ENCODE assay signal across 34 cellular contexts in genomic region chr16:25771216-25771615, GRCh38.
"Had no signal": no experiment of that assay in that cellular context is flagged by ENCODE, and none has a peak within 500 bp of the region (broad histone marks: within the 10 kb centered on the region; RNA-seq: fewer than 3 reads in every experiment).

No MANE protein-coding gene starts in this region.

- H3K27ac ChIP-seq: adrenal gland, body of pancreas, brain microvascular endothelial cell, breast epithelium, VCaP had no signal

- ATAC-seq: activated CD8-positive, alpha-beta T cell treated with anti-CD3 and anti-CD28 coated beads for 36 hours; activated naive CD4-positive, alpha-beta T cell treated with anti-CD3 and anti-CD28 coated beads, Interleukin-2, amount 50 U/mL, for 72 hours; activated T-cell treated with anti-CD3 and anti-CD28 coated beads, Interleukin-2, amount 50 U/mL, for 4 hours; activated T-cell treated with anti-CD3 and anti-CD28 coated beads, Interleukin-2, amount 50 U/mL, for 72 hours; activated T-helper 17 cell treated with anti-CD3 and anti-CD28 coated beads, Interleukin-2, amount 50 U/mL, for 72 hours; body of pancreas had no signal

- H3K9me3 ChIP-seq: adrenal gland, body of pancreas, breast epithelium had no signal

- H3K36me3 ChIP-seq: adrenal gland, brain microvascular endothelial cell, breast epithelium had no signal

- H3K4me1 ChIP-seq: adrenal gland, body of pancreas, breast epithelium had no signal

- FAIRE-seq: astrocyte, TTC549 had no signal

- H3K4me3 ChIP-seq: adrenal gland, body of pancreas, breast epithelium had no signal

- DNase-seq: activated B cell treated with CpG ODN at 0.5 μM for 24 hours; activated CD4-positive, alpha-beta memory T cell treated with anti-CD3 and anti-CD28 coated beads for 36 hours; activated CD4-positive, alpha-beta T cell treated with anti-CD3 and anti-CD28 coated beads for 4 hours; activated CD4-positive, alpha-beta T cell treated with anti-CD3 and anti-CD28 coated beads, Interleukin-2, amount 10 ng/mL, durations not matched to agents 24 days and 14 days; activated CD4-positive, alpha-beta T cell treated with anti-CD3 and anti-CD28 coated beads, Interleukin-2, amount 50 U/mL, for 1 hour; activated CD4-positive, alpha-beta T cell treated with anti-CD3 and anti-CD28 coated beads, Interleukin-2, amount 50 U/mL, for 4 hours; activated CD4-positive, CD25-positive, alpha-beta regulatory T cell treated with anti-CD3 and anti-CD28 coated beads, Interleukin-2, amount 50 U/mL, for 72 hours; activated CD8-positive, alpha-beta memory T cell treated with anti-CD3 and anti-CD28 coated beads, Interleukin-2, amount 50 U/mL, for 4 hours; activated CD8-positive, alpha-beta T cell treated with anti-CD3 and anti-CD28 coated beads for 36 hours; activated effector memory CD4-positive, alpha-beta T cell treated with anti-CD3 and anti-CD28 coated beads, Interleukin-2, amount 50 U/mL, for 16 hours; activated gamma-delta T cell treated with Interleukin-2 at 50 U/mL for 16 hours; activated naive CD4-positive, alpha-beta T cell; activated naive CD4-positive, alpha-beta T cell treated with anti-CD3 and anti-CD28 coated beads for 36 hours; activated naive CD4-positive, alpha-beta T cell treated with anti-CD3 and anti-CD28 coated beads, Interleukin-2, amount 50 U/mL, for 16 hours; activated naive CD8-positive, alpha-beta T cell treated with anti-CD3 and anti-CD28 coated beads, Interleukin-2, amount 10 ng/mL, durations not matched to agents 7 days and 5 days; activated T-cell treated with anti-CD3 and anti-CD28 coated beads for 4 hours; activated T-cell treated with anti-CD3 and anti-CD28 coated beads, Interleukin-2, amount 50 U/mL, for 1 hour; activated T-cell treated with anti-CD3 and anti-CD28 coated beads, Interleukin-2, amount 50 U/mL, for 4 hours; activated T-cell treated with anti-CD3 and anti-CD28 coated beads, Interleukin-2, amount 50 U/mL, for 72 hours; adrenal gland; amniotic stem cell; aorta; body of pancreas; brain microvascular endothelial cell; central memory CD4-positive, alpha-beta T cell; T-helper 1 cell; T-helper 2 cell; T-helper 9 cell had no signal

- H3K27me3 ChIP-seq: adrenal gland, body of pancreas, brain microvascular endothelial cell, breast epithelium had no signal
